ENCODE assay signal across 1 cellular context in genomic region chr2:133598769-133599168, GRCh38.
TF ChIP-seq lines count a peak whose summit lies in the region.

No MANE protein-coding gene starts in this region.

TF ChIP-seq in liver, 16 proteins besides CTCF, POLR2A, EP300 and RAD21 (continued from another document):
- TF ChIP-seq, protein P1, sequence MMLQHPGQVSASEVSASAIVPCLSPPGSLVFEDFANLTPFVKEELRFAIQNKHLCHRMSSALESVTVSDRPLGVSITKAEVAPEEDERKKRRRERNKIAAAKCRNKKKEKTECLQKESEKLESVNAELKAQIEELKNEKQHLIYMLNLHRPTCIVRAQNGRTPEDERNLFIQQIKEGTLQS (IDR thresholded peaks at IDR 0.05), result no peak
- TF ChIP-seq HNF4A (conservative IDR thresholded peaks at IDR 0.05), result no peak
- TF ChIP-seq HNF4G (IDR thresholded peaks at IDR 0.05), result no peak
- TF ChIP-seq YY1 (IDR thresholded peaks at IDR 0.05), result no peak
- TF ChIP-seq REST (IDR thresholded peaks at IDR 0.05), result no peak
- TF ChIP-seq JUND (IDR thresholded peaks at IDR 0.05), result no peak
- TF ChIP-seq GABPA (IDR thresholded peaks at IDR 0.05 in 1 of 2, conservative IDR thresholded peaks at IDR 0.05 in 1 of 2), result no peak
- TF ChIP-seq, protein P2, sequence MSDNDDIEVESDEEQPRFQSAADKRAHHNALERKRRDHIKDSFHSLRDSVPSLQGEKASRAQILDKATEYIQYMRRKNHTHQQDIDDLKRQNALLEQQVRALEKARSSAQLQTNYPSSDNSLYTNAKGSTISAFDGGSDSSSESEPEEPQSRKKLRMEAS (IDR thresholded peaks at IDR 0.05), result no peak
- no peak for TF ChIP-seq RXRA (IDR thresholded peaks at IDR 0.05)
- no peak for TF ChIP-seq TAF1 (conservative IDR thresholded peaks at IDR 0.05)
- TF ChIP-seq NR2F2 (IDR thresholded peaks at IDR 0.05), result no peak
- TF ChIP-seq FOXA2 (IDR thresholded peaks at IDR 0.05), result no peak
- TF ChIP-seq SP1 (IDR thresholded peaks at IDR 0.05), result no peak
- TF ChIP-seq FOXA1 (IDR thresholded peaks at IDR 0.05), result no peak
- no peak for TF ChIP-seq EGR1 (IDR thresholded peaks at IDR 0.05; ENCODE audit: low read depth in 2 of 2)
TF ChIP-seq in liver: peak in this region for 0.
